In the genomic region with DNA sequence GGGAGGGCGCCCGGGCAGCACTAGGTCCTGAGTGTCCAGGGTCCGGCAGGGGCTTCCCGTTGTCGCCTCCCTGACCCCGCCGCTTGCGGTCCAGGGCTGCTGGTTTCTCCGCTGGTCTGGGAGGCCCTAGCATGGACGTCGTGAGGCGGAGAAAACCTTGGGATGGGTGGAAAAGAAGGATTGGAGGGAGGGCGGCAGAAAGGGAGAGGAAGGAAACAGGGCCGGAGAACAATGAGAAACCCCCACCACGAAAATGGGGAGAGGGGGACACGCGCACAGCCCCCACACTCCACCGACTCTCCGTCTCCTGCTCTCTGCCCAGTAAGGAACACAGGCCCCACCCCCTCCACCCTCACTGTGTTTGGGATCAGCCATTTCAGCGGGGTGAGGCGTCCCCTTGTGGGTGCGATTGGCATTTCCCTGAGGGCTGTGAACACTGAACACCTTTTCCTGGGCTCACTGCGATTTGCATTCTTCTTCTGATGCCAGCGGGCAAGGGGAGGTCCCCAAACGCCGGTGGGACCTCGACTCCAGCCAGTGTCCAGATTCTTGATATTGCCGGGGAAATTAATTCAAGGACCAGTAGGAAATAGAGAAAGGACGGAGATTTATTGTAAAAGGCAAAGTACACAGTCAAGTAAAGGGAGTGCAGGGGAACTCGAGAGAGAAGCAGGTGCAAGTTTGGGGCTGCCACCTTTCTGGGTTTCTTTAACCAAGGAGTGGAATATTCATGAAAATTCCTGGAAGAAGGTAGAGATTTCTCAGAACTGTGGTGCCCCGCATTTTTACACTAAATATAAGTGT, we compare ENCODE assay signal across 8 cellular contexts. TPM values are rescaled to one million over a fixed set of nuclear protein-coding genes. Genes with fewer than 3 reads are reported as not detected.
DNase-seq lines count a peak whose midpoint lies in the region; ATAC-seq, FAIRE-seq and TF ChIP-seq lines count a peak whose summit lies in the region.

No MANE protein-coding gene starts in this region.

- no peak for FAIRE-seq in pancreas (lab: Jason Lieb, UNC)

- WGBS in pancreas, 2 donors: 2% methylated on average over 30 to 31 of the region's 31 CpGs
- 3% methylated on average over 31 of the region's 31 CpGs for WGBS in tibial nerve, 2 donors

- H3K4me3 ChIP-seq in LNCaP clone FGC (ENCODE audit: low read depth, low read length): peak overlapping the region; percentile 36
- peak overlapping the region; percentile 74 for H3K4me3 ChIP-seq in SK-N-MC
- peak overlapping the region; percentile 28 to 66 (median 42) for H3K4me3 ChIP-seq in pancreas
- peak overlapping the region; percentile 31 to 53 (median 48) for H3K4me3 ChIP-seq in tibial nerve

- H3K36me3 ChIP-seq in SK-N-MC (ENCODE audit: insufficient read depth, low read length): no peaks in the 10 kb centered on the region
- no peaks in the 10 kb centered on the region for H3K36me3 ChIP-seq in pancreas
- no peaks in the 10 kb centered on the region for H3K36me3 ChIP-seq in tibial nerve

- peak; percentile 34 for DNase-seq in LNCaP clone FGC (ENCODE audit: low read depth)
- DNase-seq in SK-N-MC (ENCODE audit: low read depth, low spot score): no peak
- peak; percentile 76 for DNase-seq in activated naive CD4-positive, alpha-beta T cell treated with anti-CD3 and anti-CD28 coated beads, Interleukin-2, amount 50 U/mL, for 16 hours
- peak; percentile 93 for DNase-seq in Right ventricle myocardium inferior (ENCODE audit: missing footprints)
- DNase-seq in pancreas: peak; percentile 82 to 93 (median 92)
- peak; percentile 85 to 96 for DNase-seq in tibial nerve (ENCODE audit: low spot score in 2 of 2)

- H3K9me3 ChIP-seq in SK-N-MC (ENCODE audit: low read depth, low read length): no peaks in the 10 kb centered on the region
- no peaks in the 10 kb centered on the region for H3K9me3 ChIP-seq in pancreas
- no peaks in the 10 kb centered on the region for H3K9me3 ChIP-seq in tibial nerve

- no peak for TF ChIP-seq POLR2A in tibial nerve (IDR thresholded peaks at IDR 0.05)

- H3K27ac ChIP-seq in SK-N-MC (no peak overlapping the region), pancreas (no peak overlapping the region), tibial nerve (peak overlapping the region in 2 of 4 donors; percentile 42 to 43)

- ATAC-seq in Right ventricle myocardium inferior: peak; percentile 93
- peak; percentile 90 to 94 (median 92) for ATAC-seq in pancreas
- no peak for ATAC-seq in HG03378 (IDR thresholded peaks at IDR 0.05; ENCODE audit: unreplicated experiment)

- peaks cover 0 to 4% (median 0%) of the 10 kb centered on the region in 4 donors for H3K27me3 ChIP-seq in pancreas
- H3K27me3 ChIP-seq in tibial nerve: peaks cover 0 to 80% of the 10 kb centered on the region in 2 donors

- H3K4me1 ChIP-seq in pancreas (peaks cover 0 to 3% (median 0%) of the 10 kb centered on the region in 3 donors), tibial nerve (peaks cover 0 to 32% (median 13%) of the 10 kb centered on the region in 4 donors)

- no peak overlapping the region for H3K9ac ChIP-seq in SK-N-MC (ENCODE audit: insufficient read length)

- TF ChIP-seq CTCF in GM12873 (IDR thresholded peaks at IDR 0.05; ENCODE audit: insufficient read depth, low read depth, low read length, missing control alignments) (peak; percentile 85), LNCaP clone FGC (IDR thresholded peaks at IDR 0.05; ENCODE audit: control insufficient read depth, extremely low read depth, insufficient read depth) (peak; percentile 97), pancreas (IDR thresholded peaks at IDR 0.05) (peak; percentile 66 to 82 (median 78)), tibial nerve (IDR thresholded peaks at IDR 0.05) (peak; percentile 83 to 94 (median 93))

- TF ChIP-seq EP300 in tibial nerve (IDR thresholded peaks at IDR 0.05): no peak

- intact Hi-C loops in Right ventricle myocardium inferior (cut with DNase I): loop anchor here (1.0 to 10.0 kb wide), 3 partner anchors 61 to 204 kb away; partner anchors contain the start of gene LRP11
- intact Hi-C loops in pancreas (cut with DNase I): no loop called here

RNA-seq across cellular contexts. Expression of gene RAET1G, which starts 3.3 kb away (rescaled TPM):
- total RNA-seq in Right ventricle myocardium inferior (0.22 TPM), pancreas (under 1 TPM in 1 of 6 donors, not detected in 5; 0.31 TPM), tibial nerve (1 to 10 TPM in 1 of 4 donors, not detected in 3; 1.5 TPM)
- under 1 TPM in 1 of 2 donors, not detected in 1; 0.30 TPM for polyA plus RNA-seq in pancreas

RNA-seq across cellular contexts. Expression of gene ULBP2, which starts 15.6 kb away (rescaled TPM):
- total RNA-seq in Right ventricle myocardium inferior (1.3 TPM), pancreas (under 1 TPM in 3 of 6 donors, not detected in 3; 0.25 to 0.37 (median 0.34) TPM), tibial nerve (under 1 TPM in 1 of 4 donors, not detected in 3; 0.22 TPM)
- under 1 TPM; 0.19 TPM for polyA plus RNA-seq in pancreas

RNA-seq across cellular contexts. Expression of gene RAET1E, which starts 28.3 kb away (rescaled TPM):
- total RNA-seq in Right ventricle myocardium inferior (0.27 TPM), pancreas (under 1 TPM in 1 of 6 donors, not detected in 5; 0.09 TPM), tibial nerve (1 to 10 TPM in 1 of 4 donors, under 1 TPM in 2, not detected in 1; 0.30 to 1.6 (median 0.44) TPM)
- polyA plus RNA-seq in pancreas: not detected

RNA-seq across cellular contexts. Expression of gene ULBP1, which starts 37.6 kb away (rescaled TPM):
- total RNA-seq in Right ventricle myocardium inferior (0.30 TPM), pancreas (1 to 10 TPM in 1 of 6 donors, under 1 TPM in 3, not detected in 2; 0.04 to 1.3 (median 0.09) TPM), tibial nerve (under 1 TPM in 1 of 4 donors, not detected in 3; 0.21 TPM)
- under 1 TPM in 1 of 2 donors, not detected in 1; 0.02 TPM for polyA plus RNA-seq in pancreas
